ENCODE assay signal across 17 cellular contexts in the genomic region with DNA sequence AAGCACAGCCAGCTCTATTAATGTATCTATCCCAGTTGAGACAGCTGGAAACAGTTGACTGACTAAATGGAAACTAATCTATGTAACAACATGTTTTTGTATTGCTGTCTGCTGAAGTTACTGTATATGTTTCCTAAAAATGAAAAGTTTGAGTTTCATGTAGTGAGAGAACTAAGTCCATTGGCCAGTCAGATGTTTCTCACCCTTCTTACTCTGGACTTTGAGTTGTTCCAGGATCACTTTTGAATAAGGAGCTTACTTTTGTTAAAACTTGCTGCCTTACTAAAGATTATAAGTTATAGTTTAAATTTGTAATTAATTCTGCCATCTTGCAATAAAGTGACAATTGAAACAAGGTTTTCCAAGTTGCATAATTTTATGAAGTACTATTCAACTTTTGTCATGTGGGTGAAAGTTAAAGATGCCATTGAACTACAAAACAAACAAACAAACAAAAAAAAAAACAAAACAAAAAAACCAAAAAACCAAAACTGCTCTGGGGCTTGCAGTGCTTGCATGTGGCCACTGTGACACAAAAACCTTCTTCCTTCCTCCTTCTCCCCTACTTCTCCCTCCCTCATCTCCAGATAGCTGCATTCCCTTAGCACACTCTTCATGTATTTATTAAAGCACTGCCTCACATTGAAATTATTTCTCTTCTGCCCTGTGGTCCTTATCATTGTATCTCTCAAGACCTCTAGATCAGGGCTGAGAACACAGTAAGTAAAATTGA. TPM values are rescaled to one million over a fixed set of nuclear protein-coding genes. Genes with fewer than 3 reads are reported as not detected.
A peak's percentile ranks its signal among the peaks of the same experiment; 100 is the strongest.
DNase-seq lines count a peak whose midpoint lies in the region; ATAC-seq and TF ChIP-seq lines count a peak whose summit lies in the region.
"Had no signal": no experiment of that assay in that cellular context is flagged by ENCODE, and none has a peak within 500 bp of the region (broad histone marks: within the 10 kb centered on the region; RNA-seq: fewer than 3 reads in every experiment).

No MANE protein-coding gene starts in this region.

- peaks cover 13% of the 10 kb centered on the region for H3K36me3 Mint-ChIP-seq in activated CD8-positive, alpha-beta T cell treated with anti-CD3 and anti-CD28 coated beads for 36 hours (ENCODE audit: low read depth)
- H3K36me3 Mint-ChIP-seq in activated CD8-positive, alpha-beta T cell treated with anti-CD3 and anti-CD28 coated beads, Interleukin-2, amount 10 ng/mL, durations not matched to agents 7 days and 5 days (ENCODE audit: low read depth) = peaks cover 7% of the 10 kb centered on the region
- no peaks in the 10 kb centered on the region for H3K36me3 Mint-ChIP-seq in progenitor cell of endocrine pancreas (ENCODE audit: insufficient read depth)

- H3K9me3 ChIP-seq in Loucy (ENCODE audit: insufficient read depth, low read depth, low read length) = no peaks in the 10 kb centered on the region
- H3K9me3 ChIP-seq: spleen had no signal

- CTCF ChIA-PET in activated CD8-positive, alpha-beta T cell treated with anti-CD3 and anti-CD28 coated beads for 36 hours (lab: Charles Lee) = interaction anchor here (1.0 to 1.6 kb wide), 3 partner anchors 14 to 182 kb away, joined by 3 to 5 read pairs (median 4); no protein-coding TSS in a partner anchor
- CTCF ChIA-PET in activated CD8-positive, alpha-beta T cell treated with anti-CD3 and anti-CD28 coated beads, Interleukin-2, amount 10 ng/mL, durations not matched to agents 7 days and 5 days (lab: Charles Lee) = interaction anchor here (1.5 kb wide), 1 partner anchor 15 kb away, joined by 6 read pairs; no protein-coding TSS in a partner anchor

- H3K27me3 Mint-ChIP-seq in activated CD8-positive, alpha-beta T cell treated with anti-CD3 and anti-CD28 coated beads for 36 hours = no peaks in the 10 kb centered on the region
- no peaks in the 10 kb centered on the region for H3K27me3 Mint-ChIP-seq in activated CD8-positive, alpha-beta T cell treated with anti-CD3 and anti-CD28 coated beads, Interleukin-2, amount 10 ng/mL, durations not matched to agents 7 days and 5 days (ENCODE audit: low read depth)
- H3K27me3 Mint-ChIP-seq in progenitor cell of endocrine pancreas = no peaks in the 10 kb centered on the region
- H3K27me3 Mint-ChIP-seq: activated naive CD8-positive, alpha-beta T cell treated with anti-CD3 and anti-CD28 coated beads for 36 hours; T-cell had no signal

- in situ Hi-C loops in brain microvascular endothelial cell (cut with HindIII; ENCODE audit: low pct_ligation_motif_present, low sequenced_read_pairs) = no loop called here

- H4K20me1 ChIP-seq in Loucy (ENCODE audit: insufficient read depth, low read length, poor library complexity, severe bottlenecking) = peaks cover 3% of the 10 kb centered on the region

- no peak overlapping the region for H3K4me3 Mint-ChIP-seq in activated CD8-positive, alpha-beta T cell treated with anti-CD3 and anti-CD28 coated beads for 36 hours
- H3K4me3 Mint-ChIP-seq in activated CD8-positive, alpha-beta T cell treated with anti-CD3 and anti-CD28 coated beads, Interleukin-2, amount 10 ng/mL, durations not matched to agents 7 days and 5 days = no peak overlapping the region
- H3K4me3 Mint-ChIP-seq in progenitor cell of endocrine pancreas (ENCODE audit: low read depth) = no peak overlapping the region
- H3K4me3 Mint-ChIP-seq: activated naive CD8-positive, alpha-beta T cell treated with anti-CD3 and anti-CD28 coated beads for 36 hours; T-cell had no signal

- no peaks in the 10 kb centered on the region for H3K36me3 ChIP-seq in Loucy (ENCODE audit: insufficient read depth, low read length)
- H3K36me3 ChIP-seq in brain microvascular endothelial cell (replicated peaks) = no peaks in the 10 kb centered on the region

- H3K4me2 ChIP-seq in Loucy (ENCODE audit: low read depth, low read length, poor library complexity, severe bottlenecking) = peak overlapping the region; percentile 33

- H3K4me1 ChIP-seq in Loucy (ENCODE audit: insufficient read depth, low read length, poor library complexity, severe bottlenecking) = peaks cover 33% of the 10 kb centered on the region

- no peak overlapping the region for H3K9ac ChIP-seq in Loucy (ENCODE audit: low read depth, low read length, poor library complexity, severe bottlenecking)

- H3K9me3 Mint-ChIP-seq in activated CD8-positive, alpha-beta T cell treated with anti-CD3 and anti-CD28 coated beads for 36 hours = no peaks in the 10 kb centered on the region
- no peaks in the 10 kb centered on the region for H3K9me3 Mint-ChIP-seq in activated CD8-positive, alpha-beta T cell treated with anti-CD3 and anti-CD28 coated beads, Interleukin-2, amount 10 ng/mL, durations not matched to agents 7 days and 5 days (ENCODE audit: insufficient read depth)
- no peaks in the 10 kb centered on the region for H3K9me3 Mint-ChIP-seq in progenitor cell of endocrine pancreas (ENCODE audit: low read depth)
- H3K9me3 Mint-ChIP-seq: activated naive CD8-positive, alpha-beta T cell treated with anti-CD3 and anti-CD28 coated beads for 36 hours; T-cell had no signal

- peak; percentile 24 for ATAC-seq in activated CD8-positive, alpha-beta T cell treated with anti-CD3 and anti-CD28 coated beads for 36 hours
- ATAC-seq in activated CD8-positive, alpha-beta T cell treated with anti-CD3 and anti-CD28 coated beads, Interleukin-2, amount 10 ng/mL, durations not matched to agents 7 days and 5 days = no peak
- ATAC-seq: T-cell had no signal

- DNase-seq in activated CD8-positive, alpha-beta T cell treated with anti-CD3 and anti-CD28 coated beads for 36 hours = no peak
- DNase-seq in activated CD8-positive, alpha-beta T cell treated with anti-CD3 and anti-CD28 coated beads, Interleukin-2, amount 10 ng/mL, durations not matched to agents 7 days and 5 days = no peak
- DNase-seq in brain microvascular endothelial cell (no peak), progenitor cell of endocrine pancreas (ENCODE audit: low spot score, unreplicated experiment) (no peak), HPDE6-E6E7 (ENCODE audit: extremely low spot score) (no peak), GM10266 (ENCODE audit: extremely low spot score) (no peak), middle frontal gyrus (ENCODE audit: extremely low spot score, low spot score) (no peak)
- DNase-seq: activated naive CD8-positive, alpha-beta T cell treated with anti-CD3 and anti-CD28 coated beads for 36 hours; effector CD4-positive, alpha-beta T cell; hippocampal formation; Karpas-422; NCI-H1930; NCI-H526 treated with DMSO at 0.1 percent for 48 hours; spleen; stimulated activated naive CD4-positive, alpha-beta T cell; T-cell had no signal

- POLR2A ChIA-PET in activated CD8-positive, alpha-beta T cell treated with anti-CD3 and anti-CD28 coated beads for 36 hours (lab: Charles Lee) = interaction anchor here (0.9 kb wide), 1 partner anchor 15 kb away, joined by 3 read pairs; no protein-coding TSS in a partner anchor
- POLR2A ChIA-PET in activated CD8-positive, alpha-beta T cell treated with anti-CD3 and anti-CD28 coated beads, Interleukin-2, amount 10 ng/mL, durations not matched to agents 7 days and 5 days (lab: Charles Lee) = no interaction called here

- H3K4me1 Mint-ChIP-seq in activated CD8-positive, alpha-beta T cell treated with anti-CD3 and anti-CD28 coated beads for 36 hours (ENCODE audit: low read depth) = peaks cover 27% of the 10 kb centered on the region
- H3K4me1 Mint-ChIP-seq in activated CD8-positive, alpha-beta T cell treated with anti-CD3 and anti-CD28 coated beads, Interleukin-2, amount 10 ng/mL, durations not matched to agents 7 days and 5 days (ENCODE audit: low read depth) = peaks cover 18% of the 10 kb centered on the region
- peaks cover 10% of the 10 kb centered on the region for H3K4me1 Mint-ChIP-seq in progenitor cell of endocrine pancreas (ENCODE audit: low read depth)

- H3K4me3 ChIP-seq in Loucy (ENCODE audit: low read length, poor library complexity, severe bottlenecking) (no peak overlapping the region), brain microvascular endothelial cell (ENCODE audit: low read depth, low read length) (no peak overlapping the region)
- H3K4me3 ChIP-seq: spleen had no signal

- no peak for TF ChIP-seq CTCF in activated CD8-positive, alpha-beta T cell treated with anti-CD3 and anti-CD28 coated beads for 36 hours (IDR thresholded peaks at IDR 0.05)
- TF ChIP-seq CTCF in Loucy (conservative IDR thresholded peaks at IDR 0.05; ENCODE audit: low read length) (peak; percentile 7), brain microvascular endothelial cell (IDR thresholded peaks at IDR 0.05; ENCODE audit: low read depth, low read length, missing control alignments) (peak; percentile 29), progenitor cell of endocrine pancreas (IDR thresholded peaks at IDR 0.05; ENCODE audit: unreplicated experiment) (no peak), GM10266 (IDR thresholded peaks at IDR 0.05; ENCODE audit: control insufficient read depth, insufficient read depth, low read depth, missing control alignments) (no peak)

- intact Hi-C loops in activated CD8-positive, alpha-beta T cell treated with anti-CD3 and anti-CD28 coated beads for 36 hours (cut with micrococcal nuclease) = no loop called here

- no peak overlapping the region for H3K27ac Mint-ChIP-seq in activated CD8-positive, alpha-beta T cell treated with anti-CD3 and anti-CD28 coated beads for 36 hours
- no peak overlapping the region for H3K27ac Mint-ChIP-seq in activated CD8-positive, alpha-beta T cell treated with anti-CD3 and anti-CD28 coated beads, Interleukin-2, amount 10 ng/mL, durations not matched to agents 7 days and 5 days
- H3K27ac Mint-ChIP-seq in progenitor cell of endocrine pancreas = peak overlapping the region; percentile 58
- H3K27ac Mint-ChIP-seq: activated naive CD8-positive, alpha-beta T cell treated with anti-CD3 and anti-CD28 coated beads for 36 hours; T-cell had no signal

- H3K27me3 ChIP-seq in Loucy (ENCODE audit: insufficient read depth, low read length, poor library complexity, severe bottlenecking) (no peaks in the 10 kb centered on the region), brain microvascular endothelial cell (replicated peaks) (no peaks in the 10 kb centered on the region)
- H3K27me3 ChIP-seq: spleen had no signal

- H3K79me2 ChIP-seq in Loucy (ENCODE audit: insufficient read depth, low read length) = peaks cover 82% of the 10 kb centered on the region

- no peak overlapping the region; the same call in 1 of the 2 replicates for H2AFZ ChIP-seq in Loucy (ENCODE audit: low read length)

- H3F3A ChIP-seq in Loucy (ENCODE audit: low read depth) = no peaks in the 10 kb centered on the region

- H3K9me2 ChIP-seq in Loucy (replicated peaks; ENCODE audit: low read depth, low read length) = no peaks in the 10 kb centered on the region

- no peak overlapping the region for H3K27ac ChIP-seq in brain microvascular endothelial cell

RNA-seq across cellular contexts. Expression of a gene that starts 15.3 kb away (rescaled TPM):
- 10 to 100 TPM; 11.2 to 11.6 TPM for total RNA-seq in activated CD8-positive, alpha-beta T cell treated with anti-CD3 and anti-CD28 coated beads for 36 hours
- 10 to 100 TPM; 11.3 TPM for total RNA-seq in activated CD8-positive, alpha-beta T cell treated with anti-CD3 and anti-CD28 coated beads, Interleukin-2, amount 10 ng/mL, durations not matched to agents 7 days and 5 days
- total RNA-seq in progenitor cell of endocrine pancreas = 17.2 and 18.0 TPM in 2 replicates

Comparison
In these comparisons a context has a peak if more than half of its experiments do, and no peak if none do; other contexts are left out.
1. CTCF ChIP-seq: peak in Loucy (single experiment) and brain microvascular endothelial cell (single experiment); none in activated CD8-positive, alpha-beta T cell treated with anti-CD3 and anti-CD28 coated beads for 36 hours (single experiment), progenitor cell of endocrine pancreas (single experiment) and GM10266 (single experiment).